Comparison of ENCODE assay signal across 29 cellular contexts in genomic region chr16:4070936-4071335, GRCh38.
"Had no signal": no experiment of that assay in that cellular context is flagged by ENCODE, and none has a peak within 500 bp of the region (broad histone marks: within the 10 kb centered on the region; RNA-seq: fewer than 3 reads in every experiment).

No MANE protein-coding gene starts in this region.

- H3K4me3 ChIP-seq: pancreas, prostate gland, right lobe of liver, skin epidermis, smooth muscle cell, spleen, suprapubic skin, thoracic aorta, tibial artery, transverse colon, vagina had no signal

- H3K9me3 ChIP-seq: neutrophil, pancreas, prostate gland, right lobe of liver, spleen, suprapubic skin, thoracic aorta, tibial artery, transverse colon, vagina had no signal

- H3K4me1 ChIP-seq: pancreas, prostate gland, spleen, transverse colon, vagina had no signal

- DNase-seq: naive B cell; naive thymus-derived CD8-positive, alpha-beta T cell; nephron progenitor cell; nucleus accumbens; pancreas; retina; spleen; stimulated activated CD4-positive, alpha-beta T cell treated with anti-CD3 and anti-CD28 coated beads, Interleukin-12 subunit alpha, Interleukin-12 subunit beta, amount 100 ng/mL, for 4 hours; stimulated activated CD4-positive, alpha-beta T cell treated with anti-CD3 and anti-CD28 coated beads, Interleukin-1b, Interleukin-23, amount 100 ng/mL, for 48 hours; stimulated activated CD4-positive, alpha-beta T cell treated with anti-CD3 and anti-CD28 coated beads, Interleukin-4, amount 100 ng/mL, for 1 hour; stimulated activated CD4-positive, alpha-beta T cell treated with anti-CD3 and anti-CD28 coated beads, Interleukin-4, amount 100 ng/mL, for 4 hours; stimulated activated CD8-positive, alpha-beta memory T cell treated with anti-CD3 and anti-CD28 coated beads, Interleukin-4, amount 100 ng/mL, for 48 hours; stimulated activated naive CD4-positive, alpha-beta T cell; stimulated activated naive CD8-positive, alpha-beta T cell treated with anti-CD3 and anti-CD28 coated beads, Interleukin-15, amount 100 ng/mL, for 72 hours; stimulated activated naive CD8-positive, alpha-beta T cell treated with anti-CD3 and anti-CD28 coated beads, Interleukin-15, Interleukin-2, amounts not matched to agents 100 U/mL and 50 U/mL, for 24 hours; substantia nigra; tibial artery; transverse colon had no signal

- ATAC-seq: naive thymus-derived CD8-positive, alpha-beta T cell; natural killer cell treated with Interleukin-12 subunit alpha and Interleukin-12 subunit beta and Interleukin-15 and Interleukin-18, amount 100 ng/mL, for 72 hours; pancreas; right cardiac atrium; stimulated activated memory B cell treated with anti-CD40 and anti-IgM and Interleukin-4, amounts not matched to agents 10 μg/mL and 1 μg/mL and 100 μg/mL, for 72 hours; stimulated activated naive CD8-positive, alpha-beta T cell treated with anti-CD3 and anti-CD28 coated beads, Interleukin-15, amount 100 ng/mL, for 72 hours; stimulated activated naive CD8-positive, alpha-beta T cell treated with anti-CD3 and anti-CD28 coated beads, Interleukin-15, Interleukin-2, amounts not matched to agents 100 U/mL and 50 U/mL, for 24 hours had no signal

- H3K36me3 ChIP-seq: neutrophil, pancreas, prostate gland, right lobe of liver, spleen, suprapubic skin, thoracic aorta, tibial artery, transverse colon, vagina had no signal

- H3K27ac ChIP-seq: neutrophil, pancreas, prostate gland, skin epidermis, spleen, suprapubic skin, thoracic aorta, tibial artery, transverse colon, vagina had no signal

- H3K27me3 ChIP-seq: neutrophil, pancreas, right lobe of liver, spleen, suprapubic skin, tibial artery, transverse colon, vagina had no signal
